10 cellular contexts compared by ENCODE assay signal in the genomic region with DNA sequence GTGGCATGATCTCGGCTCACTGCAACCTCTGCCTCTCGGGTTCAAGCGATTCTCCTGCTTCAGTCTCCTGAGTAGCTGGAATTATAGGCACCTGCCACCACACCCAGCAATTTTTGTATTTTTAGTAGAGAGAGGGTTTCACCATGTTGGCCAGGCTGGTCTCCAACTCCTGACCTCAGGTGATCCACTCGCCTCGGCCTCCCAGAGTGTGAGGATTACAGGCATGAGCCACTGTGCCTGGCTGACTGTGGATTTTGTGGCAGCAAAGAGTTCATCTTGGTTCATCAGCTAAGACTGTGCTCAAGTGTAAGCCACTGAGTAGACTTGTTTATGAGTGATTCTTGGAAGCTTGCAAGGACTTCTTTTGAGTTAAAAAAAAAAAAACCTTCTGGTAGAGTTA. TPM values are rescaled to one million over a fixed set of nuclear protein-coding genes. Genes with fewer than 3 reads are reported as not detected.
"Had no signal": no experiment of that assay in that cellular context is flagged by ENCODE, and none has a peak within 500 bp of the region (broad histone marks: within the 10 kb centered on the region; RNA-seq: fewer than 3 reads in every experiment).

No MANE protein-coding gene starts in this region.

RNA-seq across cellular contexts. Expression of gene CD8B, which starts 34.8 kb away (rescaled TPM):
- total RNA-seq: endothelial cell of umbilical vein, fibroblast of lung, foreskin keratinocyte, occipital lobe, renal cortical epithelial cell, urinary bladder had no signal
- polyA plus RNA-seq: endothelial cell of umbilical vein, fibroblast of lung, foreskin keratinocyte, neural cell had no signal

RNA-seq across cellular contexts. Expression of gene CD8A, which starts 36.2 kb away (rescaled TPM):
- total RNA-seq: endothelial cell of umbilical vein, epithelial cell of proximal tubule, fibroblast of lung, renal cortical epithelial cell, skeletal muscle tissue, urinary bladder had no signal
- polyA plus RNA-seq: endothelial cell of umbilical vein, fibroblast of lung, hepatocyte had no signal
